14 cellular contexts compared by ENCODE assay signal in genomic region chr2:241008711-241009121, GRCh38. TPM values are rescaled to one million over a fixed set of nuclear protein-coding genes. Genes with fewer than 3 reads are reported as not detected.
DNase-seq lines count a peak whose midpoint lies in the region; ATAC-seq and TF ChIP-seq lines count a peak whose summit lies in the region.
"Had no signal": no experiment of that assay in that cellular context is flagged by ENCODE, and none has a peak within 500 bp of the region (broad histone marks: within the 10 kb centered on the region; RNA-seq: fewer than 3 reads in every experiment).

No MANE protein-coding gene starts in this region.

- H3K4me1 Mint-ChIP-seq in T-helper 2 cell treated with Interferon-gamma antibody and Interleukin-4, amounts not matched to agents 5 μg/mL and 100 μg/mL, for 36 hours (ENCODE audit: low read depth) = peaks cover 13% of the 10 kb centered on the region
- H3K4me1 Mint-ChIP-seq: IgD-negative memory B cell had no signal

- DNase-seq in T-helper 2 cell treated with Interferon-gamma antibody and Interleukin-4, amounts not matched to agents 5 μg/mL and 100 μg/mL, for 36 hours (ENCODE audit: low spot score) = no peak
- DNase-seq in T-helper 2 cell (no peak), coronary artery (ENCODE audit: low spot score) (peak; percentile 69), spleen (peak; percentile 68), RKO (ENCODE audit: low spot score) (no peak)
- no peak for DNase-seq in stimulated activated naive CD4-positive, alpha-beta T cell treated with Interleukin-2 at 50 U/mL for 16 hours (lab: John Stamatoyannopoulos, UW)
- DNase-seq: effector memory CD4-positive, alpha-beta T cell; gastrocnemius medialis; NCI-H446; OCI-M1 had no signal

- WGBS in spleen, 5 donors = 74 to 87% (median 83%) methylated on average over 7 of the region's 7 CpGs

- H3K4me3 ChIP-seq in coronary artery (peak overlapping the region; percentile 65), spleen (no peak overlapping the region)

- peaks cover 3% of the 10 kb centered on the region for H3K27me3 Mint-ChIP-seq in T-helper 2 cell treated with Interferon-gamma antibody and Interleukin-4, amounts not matched to agents 5 μg/mL and 100 μg/mL, for 36 hours (ENCODE audit: low read depth)

- H3K36me3 Mint-ChIP-seq in T-helper 2 cell treated with Interferon-gamma antibody and Interleukin-4, amounts not matched to agents 5 μg/mL and 100 μg/mL, for 36 hours (ENCODE audit: low read depth) = peaks cover 3% of the 10 kb centered on the region
- H3K36me3 Mint-ChIP-seq: IgD-negative memory B cell had no signal

- H3K27ac ChIP-seq in VCaP (peak overlapping the region; percentile 97), coronary artery (peak overlapping the region in 1 of 2 donors; percentile 70), spleen (peak overlapping the region in 4 of 8 donors; percentile 58 to 78 (median 76))

- H3K9me3 ChIP-seq in spleen = peaks cover 9 to 28% (median 22%) of the 10 kb centered on the region in 8 donors
- H3K9me3 ChIP-seq: suprapubic skin had no signal

- peaks cover 0 to 38% (median 0%) of the 10 kb centered on the region in 7 donors for H3K27me3 ChIP-seq in spleen (replicated peaks in 1 of 7)
- H3K27me3 ChIP-seq: gastrocnemius medialis had no signal

- no peak overlapping the region for H3K4me3 Mint-ChIP-seq in T-helper 2 cell treated with Interferon-gamma antibody and Interleukin-4, amounts not matched to agents 5 μg/mL and 100 μg/mL, for 36 hours

- peak overlapping the region; percentile 72 for H3K27ac Mint-ChIP-seq in T-helper 2 cell treated with Interferon-gamma antibody and Interleukin-4, amounts not matched to agents 5 μg/mL and 100 μg/mL, for 36 hours

- TF ChIP-seq CTCF in VCaP (conservative IDR thresholded peaks at IDR 0.05) (no peak), coronary artery (IDR thresholded peaks at IDR 0.05) (no peak), spleen (IDR thresholded peaks at IDR 0.05 in 8 of 11, conservative IDR thresholded peaks at IDR 0.05 in 3 of 11) (no peak)

- peaks cover 0 to 5% (median 2%) of the 10 kb centered on the region in 6 donors for H3K36me3 ChIP-seq in spleen
- H3K36me3 ChIP-seq: suprapubic skin had no signal

- TF ChIP-seq POLR2A in spleen (IDR thresholded peaks at IDR 0.05) = no peak

- no peak for ATAC-seq in GM21423 (IDR thresholded peaks at IDR 0.05; ENCODE audit: unreplicated experiment)

- intact Hi-C loops in spleen (cut with DNase I; ENCODE audit: low total_unique reads) = no loop called here

- H3K4me1 ChIP-seq in spleen = peaks cover 17 to 42% (median 29%) of the 10 kb centered on the region in 6 donors

- peaks cover 17% of the 10 kb centered on the region for H3K9me3 Mint-ChIP-seq in T-helper 2 cell treated with Interferon-gamma antibody and Interleukin-4, amounts not matched to agents 5 μg/mL and 100 μg/mL, for 36 hours

RNA-seq across cellular contexts. Expression of gene SNED1, which starts 10.3 kb away (rescaled TPM):
- 10 to 100 TPM; 41.2 to 85.3 (median 66.2) TPM for total RNA-seq in spleen
- 1 to 10 TPM; 2.6 to 9.5 (median 4.6) TPM for polyA plus RNA-seq in spleen

Comparison
In these comparisons a context has a peak if more than half of its experiments do, and no peak if none do; other contexts are left out.
1. DNase-seq: peak in coronary artery (single experiment) and spleen (single experiment); none in T-helper 2 cell treated with Interferon-gamma antibody and Interleukin-4, amounts not matched to agents 5 μg/mL and 100 μg/mL, for 36 hours (single experiment), T-helper 2 cell (0 of 5), RKO (single experiment) and stimulated activated naive CD4-positive, alpha-beta T cell treated with Interleukin-2 at 50 U/mL for 16 hours (single experiment).